Comparison of ENCODE assay signal across 24 cellular contexts in the genomic region with DNA sequence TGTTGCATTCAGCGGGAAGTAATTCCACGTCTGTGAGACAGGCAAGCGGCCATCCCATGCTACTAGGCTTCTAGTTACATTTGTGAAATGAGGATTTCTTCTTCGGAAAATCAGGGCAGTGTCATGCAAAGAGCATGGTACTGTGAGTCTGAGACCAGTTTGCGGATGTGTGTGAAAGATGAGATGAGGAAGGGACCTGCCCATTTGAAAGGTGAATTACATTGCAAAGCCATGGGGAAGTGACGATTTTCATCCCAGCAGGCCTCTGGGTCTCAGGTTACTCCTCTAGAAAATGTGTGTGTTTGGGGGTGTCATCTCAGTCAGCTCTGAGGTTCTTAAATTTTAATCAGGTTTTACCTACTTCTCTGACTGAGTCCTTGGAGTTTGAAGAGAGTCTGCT. TPM values are rescaled to one million over a fixed set of nuclear protein-coding genes. Genes with fewer than 3 reads are reported as not detected.
DNase-seq lines count a peak whose midpoint lies in the region; ATAC-seq, FAIRE-seq and TF ChIP-seq lines count a peak whose summit lies in the region.
"Had no signal": no experiment of that assay in that cellular context is flagged by ENCODE, and none has a peak within 500 bp of the region (broad histone marks: within the 10 kb centered on the region; RNA-seq: fewer than 3 reads in every experiment).

No MANE protein-coding gene starts in this region.

- no peak for ATAC-seq in central memory CD8-positive, alpha-beta T cell (replicated peaks; ENCODE audit: extremely low read depth, poor library complexity, severe bottlenecking)
- ATAC-seq in GM21390 (IDR thresholded peaks at IDR 0.05; ENCODE audit: unreplicated experiment), result no peak
- ATAC-seq: CD8-positive, alpha-beta T cell; GM12878; Panc1 had no signal

- peaks cover 71% of the 10 kb centered on the region for H3K4me1 Mint-ChIP-seq in central memory CD8-positive, alpha-beta T cell

- H3K27ac Mint-ChIP-seq in central memory CD8-positive, alpha-beta T cell (ENCODE audit: low read depth), result peak overlapping the region; percentile 82
- H3K27ac Mint-ChIP-seq: CD8-positive, alpha-beta T cell had no signal

- peaks cover 43% of the 10 kb centered on the region for H3K36me3 Mint-ChIP-seq in central memory CD8-positive, alpha-beta T cell (ENCODE audit: insufficient read depth)

- no peak overlapping the region for H2AFZ ChIP-seq in osteoblast (ENCODE audit: low read length)

- TF ChIP-seq CTCF in osteoblast (IDR thresholded peaks at IDR 0.05; ENCODE audit: extremely low read depth, low read depth, low read length) (no peak), D721Med (IDR thresholded peaks at IDR 0.05; ENCODE audit: insufficient read depth, missing control alignments) (no peak)

- H3K4me3 Mint-ChIP-seq in central memory CD8-positive, alpha-beta T cell, result no peak overlapping the region
- H3K4me3 Mint-ChIP-seq: CD8-positive, alpha-beta T cell; IgD-negative memory B cell had no signal

- peaks cover 51% of the 10 kb centered on the region for H3K4me1 ChIP-seq in HUES48 (ENCODE audit: control insufficient read depth, insufficient read depth, low read length)
- peaks cover 37% of the 10 kb centered on the region for H3K4me1 ChIP-seq in iPS-20b (ENCODE audit: insufficient read depth, low read length)
- peaks cover 8% of the 10 kb centered on the region for H3K4me1 ChIP-seq in osteoblast (ENCODE audit: insufficient read depth, low read length)
- H3K4me1 ChIP-seq: SJSA1 had no signal

- intact Hi-C loops in posterior cingulate gyrus (cut with DNase I), result no loop called here

- no peak for FAIRE-seq in D721Med (lab: Jason Lieb, UNC)

- DNase-seq in central memory CD8-positive, alpha-beta T cell (ENCODE audit: low spot score in 2 of 2), result no peak
- peak; percentile 26 for DNase-seq in osteoblast (ENCODE audit: insufficient read length, low spot score, missing footprints)
- no peak for DNase-seq in posterior cingulate gyrus
- DNase-seq in D721Med (ENCODE audit: insufficient read length, low spot score), result no peak
- DNase-seq: Calu3; CD8-positive, alpha-beta T cell; DMS53; EL; Kasumi-1; MG63; NCI-H1092; NCI-H146; NCI-H2081; NCI-H2171 treated with DMSO at 0.1 percent for 48 hours; NCI-H446 had no signal

- H3K9me3 ChIP-seq in HUES48 (ENCODE audit: control insufficient read depth, insufficient read depth, low read length), result no peaks in the 10 kb centered on the region
- no peaks in the 10 kb centered on the region for H3K9me3 ChIP-seq in iPS-20b (ENCODE audit: insufficient read depth, low read depth, low read length)
- H3K9me3 ChIP-seq in osteoblast (ENCODE audit: low read depth, low read length), result no peaks in the 10 kb centered on the region
- H3K9me3 ChIP-seq: BLaER1 treated with 17β-estradiol and CSF1 and Interleukin-3, amounts not matched to agents 10 nM and 100 nM; HAP-1; MG63; SJSA1 had no signal

- H3K27ac ChIP-seq in HUES48 (ENCODE audit: low read depth, low read length), result peak overlapping the region; percentile 56
- peak overlapping the region; percentile 67 for H3K27ac ChIP-seq in iPS-20b (ENCODE audit: low read length)
- no peak overlapping the region for H3K27ac ChIP-seq in osteoblast (ENCODE audit: low read depth, low read length)
- H3K27ac ChIP-seq: BLaER1 treated with 17β-estradiol and CSF1 and Interleukin-3, amounts not matched to agents 10 nM and 100 nM; SJSA1 had no signal

- no peak overlapping the region for H3K4me2 ChIP-seq in osteoblast (ENCODE audit: insufficient read depth, low read length)
- H3K4me2 ChIP-seq: BLaER1 treated with 17β-estradiol and CSF1 and Interleukin-3, amounts not matched to agents 10 nM and 100 nM had no signal

- peaks cover 93% of the 10 kb centered on the region for H4K20me1 ChIP-seq in osteoblast (ENCODE audit: insufficient read depth, low read length)

- peaks cover 83% of the 10 kb centered on the region for H3K79me2 ChIP-seq in osteoblast (ENCODE audit: insufficient read depth, low read length)

- H3K36me3 ChIP-seq in HUES48 (ENCODE audit: control insufficient read depth, insufficient read depth, low read length) (peaks cover 73% of the 10 kb centered on the region), iPS-20b (ENCODE audit: insufficient read depth, low read depth, low read length) (peaks cover 69% of the 10 kb centered on the region), osteoblast (ENCODE audit: insufficient read depth, low read length) (peaks cover 80% of the 10 kb centered on the region)

- H3K27me3 Mint-ChIP-seq in central memory CD8-positive, alpha-beta T cell, result no peaks in the 10 kb centered on the region
- H3K27me3 Mint-ChIP-seq: IgD-negative memory B cell had no signal

- H3K27me3 ChIP-seq in HUES48 (ENCODE audit: control insufficient read depth, insufficient read depth, low read length) (no peaks in the 10 kb centered on the region), iPS-20b (ENCODE audit: insufficient read depth, low read length) (no peaks in the 10 kb centered on the region), osteoblast (ENCODE audit: insufficient read depth, low read length) (no peaks in the 10 kb centered on the region)
- H3K27me3 ChIP-seq: MG63, SJSA1 had no signal

- H3K9me3 Mint-ChIP-seq in central memory CD8-positive, alpha-beta T cell, result no peaks in the 10 kb centered on the region
- H3K9me3 Mint-ChIP-seq: CD8-positive, alpha-beta T cell; IgD-negative memory B cell had no signal

- no peak overlapping the region for H3K4me3 ChIP-seq in HUES48 (ENCODE audit: low read depth, low read length)
- peak overlapping the region; percentile 37; the same call in 1 of the 2 replicates for H3K4me3 ChIP-seq in iPS-20b (ENCODE audit: low read length)
- no peak overlapping the region for H3K4me3 ChIP-seq in osteoblast (ENCODE audit: insufficient read depth, low read length)
- H3K4me3 ChIP-seq: BLaER1 treated with 17β-estradiol and CSF1 and Interleukin-3, amounts not matched to agents 10 nM and 100 nM; GM12878; HAP-1; MG63; SJSA1 had no signal

- H3K9ac ChIP-seq in HUES48 (ENCODE audit: low read depth, low read length) (no peak overlapping the region), iPS-20b (ENCODE audit: low read depth, low read length) (peak overlapping the region; percentile 64; the same call in 1 of the 2 replicates)
- H3K9ac ChIP-seq: BLaER1 treated with 17β-estradiol and CSF1 and Interleukin-3, amounts not matched to agents 10 nM and 100 nM had no signal

RNA-seq across cellular contexts. Expression of a gene that starts 16.1 kb away (rescaled TPM):
- 21.5 and 29.7 TPM in 2 replicates for total RNA-seq in osteoblast
